In the genomic region with DNA sequence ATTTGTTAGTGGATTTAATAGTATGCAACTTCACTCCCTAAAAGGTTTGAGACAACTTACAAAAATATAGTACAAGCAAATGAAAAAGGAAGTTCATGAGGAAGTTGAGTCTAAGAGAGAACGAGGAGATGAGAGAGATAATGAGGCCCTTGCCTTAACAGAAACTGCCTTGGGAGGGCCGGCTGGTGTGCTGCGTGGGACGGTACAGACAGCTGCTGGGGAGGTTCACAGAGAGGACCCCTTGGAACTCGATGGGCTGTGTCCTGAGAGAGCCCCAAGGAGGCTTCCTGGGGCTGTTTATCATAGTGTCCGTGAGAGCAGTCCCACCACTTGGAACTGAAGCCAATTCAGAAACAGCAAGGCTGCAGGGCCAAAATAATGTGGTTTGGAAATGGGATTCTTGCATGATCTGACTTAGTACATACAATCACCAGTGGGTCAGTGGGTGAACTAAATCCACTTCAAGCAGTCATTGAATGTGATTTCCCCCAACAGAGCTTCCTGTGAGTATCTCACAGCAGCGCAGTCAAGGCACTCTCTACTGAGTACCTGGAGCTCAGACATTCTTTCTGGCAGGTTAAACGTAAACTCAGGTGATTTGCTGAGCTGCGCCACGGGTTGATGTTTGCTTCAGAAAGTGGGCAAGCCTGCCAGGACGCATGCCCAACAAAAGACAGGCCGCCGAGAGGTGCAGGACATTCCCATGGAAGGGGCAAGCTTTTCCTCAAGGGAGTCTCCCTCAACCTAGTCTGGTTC, we compare ENCODE assay signal across 9 cellular contexts.
A peak's percentile ranks its signal among the peaks of the same experiment; 100 is the strongest.
DNase-seq lines count a peak whose midpoint lies in the region; ATAC-seq and TF ChIP-seq lines count a peak whose summit lies in the region.
"Had no signal": no experiment of that assay in that cellular context is flagged by ENCODE, and none has a peak within 500 bp of the region (broad histone marks: within the 10 kb centered on the region; RNA-seq: fewer than 3 reads in every experiment).

No MANE protein-coding gene starts in this region.

- no peak overlapping the region for H4K5ac ChIP-seq in H9 (ENCODE audit: insufficient read length, low read depth, low read length)

- no TSS peak for BruUV-seq in OCI-LY7 (replicated peaks; lab: Mats Ljungman, UMichigan)

- H3K4me1 ChIP-seq in OCI-LY7 (ENCODE audit: insufficient read depth, low read length, poor library complexity, severe bottlenecking) (peaks cover 14% of the 10 kb centered on the region), H9 (ENCODE audit: insufficient read depth, low read length) (no peaks in the 10 kb centered on the region; the same call in 1 of the 2 replicates)

- H2BK120ac ChIP-seq in H9 (ENCODE audit: low read depth, low read length, poor library complexity, severe bottlenecking): no peak overlapping the region

- H3K4me1 Mint-ChIP-seq in central memory CD8-positive, alpha-beta T cell: peaks cover 9% of the 10 kb centered on the region
- H3K4me1 Mint-ChIP-seq in H9: peaks cover 9 to 23% of the 10 kb centered on the region in 2 experiments

- H3K79me2 ChIP-seq in OCI-LY7 (ENCODE audit: insufficient read depth, low read depth, low read length) (no peaks in the 10 kb centered on the region), H9 (ENCODE audit: insufficient read depth, low read length) (no peaks in the 10 kb centered on the region)

- ATAC-seq in HG02588 (IDR thresholded peaks at IDR 0.05; ENCODE audit: unreplicated experiment): peak; percentile 60
- ATAC-seq in central memory CD8-positive, alpha-beta T cell (replicated peaks; ENCODE audit: extremely low read depth, poor library complexity, severe bottlenecking): no peak
- no peak for ATAC-seq in HG03039 (IDR thresholded peaks at IDR 0.05; ENCODE audit: unreplicated experiment)
- no peak for ATAC-seq in GM21717 (IDR thresholded peaks at IDR 0.05; ENCODE audit: unreplicated experiment)

- H3K4me2 ChIP-seq in OCI-LY7 (ENCODE audit: low read length) (peak overlapping the region; percentile 57), H9 (ENCODE audit: insufficient read depth, insufficient read length, low read length) (no peak overlapping the region)

- no peaks in the 10 kb centered on the region for H3K9me3 ChIP-seq in OCI-LY7 (ENCODE audit: low read length)
- no peaks in the 10 kb centered on the region for H3K9me3 ChIP-seq in H9 (ENCODE audit: control insufficient read depth, low read depth, low read length)
- H3K9me3 ChIP-seq: upper lobe of left lung had no signal

- POLR2A ChIA-PET in OCI-LY7 (lab: Charles Lee): interaction anchor here (0.9 kb wide), 1 partner anchor 13 kb away, joined by 3 read pairs; no protein-coding TSS in a partner anchor

- H3K18ac ChIP-seq in H9 (ENCODE audit: insufficient read length, low read depth, low read length): no peak overlapping the region

- TF ChIP-seq CTCF in GM12864 (IDR thresholded peaks at IDR 0.05; ENCODE audit: low read depth, low read length, missing control alignments) (no peak), OCI-LY7 (conservative IDR thresholded peaks at IDR 0.05; ENCODE audit: low read length) (no peak), H9 (conservative IDR thresholded peaks at IDR 0.05) (no peak)

- no peaks in the 10 kb centered on the region for H3K27me3 Mint-ChIP-seq in central memory CD8-positive, alpha-beta T cell
- H3K27me3 Mint-ChIP-seq in H9 (ENCODE audit: low read depth): no peaks in the 10 kb centered on the region

- no peak overlapping the region for H3K4me3 Mint-ChIP-seq in central memory CD8-positive, alpha-beta T cell
- no peak overlapping the region for H3K4me3 Mint-ChIP-seq in H9

- no peak overlapping the region for H2BK20ac ChIP-seq in H9 (ENCODE audit: low read depth, low read length, poor library complexity, severe bottlenecking)

- H2BK12ac ChIP-seq in H9 (ENCODE audit: insufficient read length, low read depth, low read length): no peak overlapping the region

- no peak overlapping the region for H3K4ac ChIP-seq in H9 (ENCODE audit: low read depth, low read length)

- H4K91ac ChIP-seq in H9 (ENCODE audit: insufficient read length, low read depth, low read length): no peak overlapping the region

- no peak overlapping the region for H3K56ac ChIP-seq in H9 (ENCODE audit: insufficient read length, low read depth, low read length)

- no peaks in the 10 kb centered on the region for H3K23me2 ChIP-seq in H9 (ENCODE audit: insufficient read length, low read depth, low read length, poor library complexity, severe bottlenecking)

- H3T11ph ChIP-seq in H9 (ENCODE audit: low read length): no peak overlapping the region

- H3K27me3 ChIP-seq in H9 (ENCODE audit: insufficient read depth, low read length): no peaks in the 10 kb centered on the region
- H3K27me3 ChIP-seq: upper lobe of left lung had no signal

- peak; percentile 31 for DNase-seq in GM12864 (ENCODE audit: low read depth)
- peak; percentile 72 for DNase-seq in OCI-LY7 (ENCODE audit: low spot score)
- no peak for DNase-seq in central memory CD8-positive, alpha-beta T cell (ENCODE audit: low spot score in 2 of 2)
- no peak for DNase-seq in NCI-H1417 (lab: John Stamatoyannopoulos, UW)
- no peak for DNase-seq in H9
- DNase-seq: upper lobe of left lung had no signal

- no peak overlapping the region for H2AK5ac ChIP-seq in H9 (ENCODE audit: insufficient read length, low read length)

- no peak overlapping the region for H2BK15ac ChIP-seq in H9 (ENCODE audit: low read depth, low read length)

- no peak overlapping the region for H3K9ac ChIP-seq in H9 (ENCODE audit: extremely low read depth, insufficient read length, low read length)

- no CpG with 5 or more reads among the region's 13 CpGs for WGBS in H9 (ENCODE audit: extremely low coverage, insufficient read length, low lambda C conversion rate)

- H3K14ac ChIP-seq in H9 (ENCODE audit: insufficient read depth, low read length): no peak overlapping the region; the same call in 1 of the 2 replicates

- H3K36me3 ChIP-seq in OCI-LY7 (ENCODE audit: insufficient read depth, low read length): no peaks in the 10 kb centered on the region

- no peaks in the 10 kb centered on the region for H3K9me3 Mint-ChIP-seq in central memory CD8-positive, alpha-beta T cell
- H3K9me3 Mint-ChIP-seq in H9: no peaks in the 10 kb centered on the region

- H2AFZ ChIP-seq in OCI-LY7 (ENCODE audit: low read length) (peak overlapping the region; percentile 72), H9 (ENCODE audit: low read length) (no peak overlapping the region)

- H3K4me3 ChIP-seq in GM12864 (ENCODE audit: low read depth, low read length) (no peak overlapping the region), OCI-LY7 (ENCODE audit: low read depth, low read length, poor library complexity, severe bottlenecking) (no peak overlapping the region)
- H3K4me3 ChIP-seq: upper lobe of left lung had no signal

- H4K20me1 ChIP-seq in OCI-LY7 (ENCODE audit: insufficient read depth, low read length): no peaks in the 10 kb centered on the region
- no peaks in the 10 kb centered on the region for H4K20me1 ChIP-seq in H9 (ENCODE audit: control insufficient read depth, insufficient read depth, insufficient read length)

- CTCF ChIA-PET in OCI-LY7 (lab: Charles Lee; ENCODE audit: unreplicated experiment): interaction anchor here (0.6 kb wide), 1 partner anchor 213 kb away, joined by 3 read pairs; no protein-coding TSS in a partner anchor

- H3K27ac ChIP-seq in OCI-LY7 (ENCODE audit: low read depth, low read length, poor library complexity, severe bottlenecking): no peak overlapping the region
- no peak overlapping the region for H3K27ac ChIP-seq in H9 (ENCODE audit: insufficient read length, low read depth, low read length)
- H3K27ac ChIP-seq: upper lobe of left lung had no signal

- H3K79me1 ChIP-seq in H9 (ENCODE audit: insufficient read depth, low read depth, low read length, poor library complexity, severe bottlenecking): no peaks in the 10 kb centered on the region

- peaks cover 20% of the 10 kb centered on the region for H3K36me3 Mint-ChIP-seq in central memory CD8-positive, alpha-beta T cell (ENCODE audit: insufficient read depth)
- H3K36me3 Mint-ChIP-seq in H9 (ENCODE audit: insufficient read depth in 1 of 3, low read depth in 3 of 3): no peaks in the 10 kb centered on the region

- H3K27ac Mint-ChIP-seq in central memory CD8-positive, alpha-beta T cell (ENCODE audit: low read depth): peak overlapping the region; percentile 6
- H3K27ac Mint-ChIP-seq in H9: peak overlapping the region in 1 of 3 experiments; percentile 24; a peak in 2 of 7 replicates

- H3K9me2 ChIP-seq in OCI-LY7 (ENCODE audit: insufficient read depth, low read length): no peaks in the 10 kb centered on the region

- intact Hi-C loops in OCI-LY7 (cut with micrococcal nuclease; ENCODE audit: unreplicated experiment): no loop called here

- H2BK5ac ChIP-seq in H9 (ENCODE audit: insufficient read length, low read length): no peak overlapping the region

- H3K23ac ChIP-seq in H9 (ENCODE audit: insufficient read length, low read depth, low read length): no peak overlapping the region

- H4K8ac ChIP-seq in H9 (replicated peaks; ENCODE audit: insufficient read length, low read depth, low read length): no peak overlapping the region

Comparison
In these comparisons a context has a peak if more than half of its experiments do, and no peak if none do; other contexts are left out.
1. DNase-seq: peak in GM12864 (single experiment) and OCI-LY7 (single experiment); none in central memory CD8-positive, alpha-beta T cell (0 of 2), NCI-H1417 (0 of 3) and H9 (single experiment).